9 cellular contexts compared by ENCODE assay signal in the genomic region with DNA sequence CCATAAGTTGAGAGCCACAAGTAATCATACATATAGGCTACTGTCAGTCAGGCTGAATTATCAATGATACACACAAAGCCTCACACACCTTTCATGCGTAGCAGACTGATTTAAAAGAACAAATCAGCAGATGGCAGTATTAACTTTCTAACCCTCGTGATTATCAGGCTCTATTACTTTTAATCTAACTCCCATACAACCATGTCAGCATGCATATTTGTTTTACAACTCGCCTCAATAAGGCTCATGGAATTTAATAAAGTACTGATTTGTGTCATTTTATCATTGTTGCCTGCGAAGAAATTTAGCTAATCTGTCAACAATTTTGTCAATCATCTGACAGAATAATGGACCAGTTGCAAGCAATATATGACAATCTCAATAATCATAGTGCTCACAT.
DNase-seq lines count a peak whose midpoint lies in the region; ATAC-seq, FAIRE-seq and TF ChIP-seq lines count a peak whose summit lies in the region.
"Had no signal": no experiment of that assay in that cellular context is flagged by ENCODE, and none has a peak within 500 bp of the region (broad histone marks: within the 10 kb centered on the region; RNA-seq: fewer than 3 reads in every experiment).

No MANE protein-coding gene starts in this region.

- H3K9me1 ChIP-seq in K562 (ENCODE audit: control insufficient read depth, insufficient read depth, low read length), result no peaks in the 10 kb centered on the region

- H4K20me1 ChIP-seq in K562 (replicated peaks; ENCODE audit: control insufficient read depth, insufficient read depth, low read length), result no peaks in the 10 kb centered on the region

- H3K4me3 ChIP-seq in K562 (no peak overlapping the region), mesenchymal stem cell (ENCODE audit: insufficient read depth in 1 of 2, low read depth in 1 of 2, low read length in 2 of 2) (no peak overlapping the region), mucosa of descending colon (no peak overlapping the region), uterus (no peak overlapping the region)

- peak; percentile 91 to 97 for TF ChIP-seq RAD21 in K562 (CRISPR knock-in tag; conservative IDR thresholded peaks at IDR 0.05 in 1 of 2, IDR thresholded peaks at IDR 0.05 in 1 of 2)

- H3K9me3 ChIP-seq in K562 (replicated peaks; ENCODE audit: control insufficient read depth, insufficient read depth, low read depth, low read length) (no peaks in the 10 kb centered on the region), mesenchymal stem cell (ENCODE audit: control insufficient read depth, low read length) (no peaks in the 10 kb centered on the region), mucosa of descending colon (no peaks in the 10 kb centered on the region), uterus (no peaks in the 10 kb centered on the region)

- H3K23ac ChIP-seq in mesenchymal stem cell (ENCODE audit: low read length in 2 of 2), result no peak overlapping the region

- TF ChIP-seq POLR2A in K562 (conservative IDR thresholded peaks at IDR 0.05) (no peak), uterus (IDR thresholded peaks at IDR 0.05) (no peak)

- H3K4me2 ChIP-seq in K562 (ENCODE audit: insufficient read depth, low read length) (no peak overlapping the region), mesenchymal stem cell (ENCODE audit: low read length, poor library complexity, severe bottlenecking) (no peak overlapping the region)

- H3K27ac ChIP-seq in K562 (ENCODE audit: extremely low read depth, low read depth, low read length) (no peak overlapping the region), mesenchymal stem cell (ENCODE audit: low read length, poor library complexity, severe bottlenecking) (no peak overlapping the region), uterus (no peak overlapping the region)

- no peak overlapping the region for H4K8ac ChIP-seq in mesenchymal stem cell (ENCODE audit: low read length)

- H3K79me2 ChIP-seq in K562 (ENCODE audit: control insufficient read depth, insufficient read depth, low read length), result no peaks in the 10 kb centered on the region

- H3K79me1 ChIP-seq in mesenchymal stem cell (replicated peaks; ENCODE audit: low read length, poor library complexity, severe bottlenecking), result peaks cover 3% of the 10 kb centered on the region

- no peak for FAIRE-seq in K562 (lab: Jason Lieb, UNC)
- FAIRE-seq: islet of Langerhans had no signal

- BruUV-seq in K562 (replicated peaks; lab: Mats Ljungman, UMichigan), result no TSS peak

- no peak overlapping the region for H3K4ac ChIP-seq in mesenchymal stem cell (ENCODE audit: low read depth in 1 of 2, low read length in 2 of 2)

- H2AFZ ChIP-seq in K562 (ENCODE audit: low read depth, low read length) (no peak overlapping the region), mesenchymal stem cell (ENCODE audit: low read depth, low read length) (no peak overlapping the region)

- 36% methylated on average over 4 of the region's 4 CpGs for WGBS in K562 (ENCODE audit: insufficient coverage, low coverage, missing lambda C conversion rate)
- 85% methylated on average over 2 of the region's 4 CpGs for WGBS in mesenchymal stem cell

- H4K91ac ChIP-seq in mesenchymal stem cell (ENCODE audit: low read length), result no peak overlapping the region

- in situ Hi-C loops in K562 (cut with MboI), result no loop called here

- CTCF ChIA-PET in K562 (lab: Yijun Ruan, JAX; ENCODE audit: low intra/inter-chr PET ratio), result interaction anchor here (1.2 to 5.9 kb wide), 5 partner anchors 293 to 654 kb away, joined by 3 to 74 read pairs (median 7); a partner anchor contains a TSS

- DNase-seq in Daoy (ENCODE audit: low read depth) (peak; percentile 4), NCI-H1436 treated with DMSO at 0.1 percent for 48 hours (lab: John Stamatoyannopoulos, UW) (peak; percentile 57), K562 (ENCODE audit: extremely low read depth in 1 of 4, low spot score in 3 of 4) (peak in 1 of 4 experiments; percentile 37), mesenchymal stem cell (peak; percentile 14), mucosa of descending colon (no peak), uterus (no peak), activated gamma-delta T cell (lab: John Stamatoyannopoulos, UW) (no peak)

- TF ChIP-seq EP300 in K562 (IDR thresholded peaks at IDR 0.05; ENCODE audit: low read length), result no peak

- POLR2A ChIA-PET in K562 (lab: Yijun Ruan, JAX), result interaction anchor here (0.6 kb wide), 1 partner anchor 12 kb away, joined by 3 read pairs; no protein-coding TSS in a partner anchor

- H3K27me3 ChIP-seq in K562 (ENCODE audit: control insufficient read depth in 2 of 2, insufficient read depth in 2 of 2, low read length in 2 of 2), result no peaks in the 10 kb centered on the region
- H3K27me3 ChIP-seq in mesenchymal stem cell (ENCODE audit: control insufficient read depth in 1 of 2, insufficient read depth in 1 of 2, low read length in 2 of 2), result no peaks in the 10 kb centered on the region
- no peaks in the 10 kb centered on the region for H3K27me3 ChIP-seq in uterus

- H2BK15ac ChIP-seq in mesenchymal stem cell (ENCODE audit: low read depth, poor library complexity, severe bottlenecking), result no peak overlapping the region

- intact Hi-C loops in K562 (cut with micrococcal nuclease) (loop anchor here (1.0 to 10.0 kb wide), 3 partner anchors 106 to 293 kb away; a partner anchor contains a TSS), mucosa of descending colon (cut with DNase I, micrococcal nuclease) (no loop called here), uterus (cut with DNase I; ENCODE audit: low total_unique reads) (no loop called here)

- H2BK5ac ChIP-seq in mesenchymal stem cell (ENCODE audit: low read depth, low read length, poor library complexity, severe bottlenecking), result no peak overlapping the region

- H3K36me3 ChIP-seq in K562 (ENCODE audit: control insufficient read depth, insufficient read depth, low read length), result peaks cover 9% of the 10 kb centered on the region; the same call in 2 of the 3 replicates
- H3K36me3 ChIP-seq in mesenchymal stem cell (ENCODE audit: control insufficient read depth in 1 of 2, insufficient read depth in 2 of 2, low read depth in 1 of 2, low read length in 2 of 2), result peaks cover under 1 to 22% of the 10 kb centered on the region in 2 experiments
- H3K36me3 ChIP-seq in mucosa of descending colon (ENCODE audit: low read depth), result no peaks in the 10 kb centered on the region
- no peaks in the 10 kb centered on the region for H3K36me3 ChIP-seq in uterus

- ATAC-seq in K562, result peak; percentile 77
- no peak for ATAC-seq in mucosa of descending colon
- no peak for ATAC-seq in GM21619 (IDR thresholded peaks at IDR 0.05; ENCODE audit: unreplicated experiment)

- no peak overlapping the region for H2BK120ac ChIP-seq in mesenchymal stem cell (ENCODE audit: low read depth, low read length)

- no peak overlapping the region for H3K18ac ChIP-seq in mesenchymal stem cell (ENCODE audit: low read depth in 1 of 2, low read length in 2 of 2)

- no peaks in the 10 kb centered on the region for H3K4me1 ChIP-seq in K562 (replicated peaks in 1 of 2; ENCODE audit: control insufficient read depth in 2 of 2, insufficient read depth in 2 of 2, low read length in 2 of 2)
- no peaks in the 10 kb centered on the region for H3K4me1 ChIP-seq in mesenchymal stem cell (ENCODE audit: control insufficient read depth, insufficient read depth, low read depth, low read length)
- no peaks in the 10 kb centered on the region for H3K4me1 ChIP-seq in mucosa of descending colon (ENCODE audit: low read depth)
- H3K4me1 ChIP-seq in uterus, result no peaks in the 10 kb centered on the region

- TF ChIP-seq CTCF in K562 (IDR thresholded peaks at IDR 0.05 in 2 of 3, conservative IDR thresholded peaks at IDR 0.05 in 1 of 3; ENCODE audit: insufficient read depth in 2 of 3, low read depth in 1 of 3, low read length in 3 of 3) (peak; percentile 45 to 81 (median 56)), mucosa of descending colon (IDR thresholded peaks at IDR 0.05) (no peak), uterus (IDR thresholded peaks at IDR 0.05) (peak in 2 of 4 experiments; percentile 17 to 23)

- H2BK12ac ChIP-seq in mesenchymal stem cell (ENCODE audit: low read length in 2 of 2), result no peak overlapping the region

- no peak overlapping the region for H3K14ac ChIP-seq in mesenchymal stem cell (ENCODE audit: low read length in 2 of 2)

- no peak overlapping the region for H2AK5ac ChIP-seq in mesenchymal stem cell (ENCODE audit: low read length, severe bottlenecking)

- H3K9ac ChIP-seq in K562 (ENCODE audit: insufficient read depth in 1 of 2, low read depth in 2 of 2, low read length in 2 of 2), result no peak overlapping the region
- no peak overlapping the region for H3K9ac ChIP-seq in mesenchymal stem cell (ENCODE audit: low read length)

TF ChIP-seq in K562, 482 proteins besides CTCF, POLR2A, EP300 and RAD21 (continues in another document):
- TF ChIP-seq CCNT2 (IDR thresholded peaks at IDR 0.05; ENCODE audit: borderline replicate concordance, extremely low read depth, insufficient read length, low read depth, low read length) (no peak), MAFF (IDR thresholded peaks at IDR 0.05; ENCODE audit: low read length) (no peak), ZFP1 (CRISPR knock-in tag; IDR thresholded peaks at IDR 0.05) (no peak)
- TF ChIP-seq, protein P1, sequence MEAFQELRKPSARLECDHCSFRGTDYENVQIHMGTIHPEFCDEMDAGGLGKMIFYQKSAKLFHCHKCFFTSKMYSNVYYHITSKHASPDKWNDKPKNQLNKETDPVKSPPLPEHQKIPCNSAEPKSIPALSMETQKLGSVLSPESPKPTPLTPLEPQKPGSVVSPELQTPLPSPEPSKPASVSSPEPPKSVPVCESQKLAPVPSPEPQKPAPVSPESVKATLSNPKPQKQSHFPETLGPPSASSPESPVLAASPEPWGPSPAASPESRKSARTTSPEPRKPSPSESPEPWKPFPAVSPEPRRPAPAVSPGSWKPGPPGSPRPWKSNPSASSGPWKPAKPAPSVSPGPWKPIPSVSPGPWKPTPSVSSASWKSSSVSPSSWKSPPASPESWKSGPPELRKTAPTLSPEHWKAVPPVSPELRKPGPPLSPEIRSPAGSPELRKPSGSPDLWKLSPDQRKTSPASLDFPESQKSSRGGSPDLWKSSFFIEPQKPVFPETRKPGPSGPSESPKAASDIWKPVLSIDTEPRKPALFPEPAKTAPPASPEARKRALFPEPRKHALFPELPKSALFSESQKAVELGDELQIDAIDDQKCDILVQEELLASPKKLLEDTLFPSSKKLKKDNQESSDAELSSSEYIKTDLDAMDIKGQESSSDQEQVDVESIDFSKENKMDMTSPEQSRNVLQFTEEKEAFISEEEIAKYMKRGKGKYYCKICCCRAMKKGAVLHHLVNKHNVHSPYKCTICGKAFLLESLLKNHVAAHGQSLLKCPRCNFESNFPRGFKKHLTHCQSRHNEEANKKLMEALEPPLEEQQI (IDR thresholded peaks at IDR 0.05), result peak; percentile 39; the same call in 1 of the 2 replicates
- TF ChIP-seq, protein P2, sequence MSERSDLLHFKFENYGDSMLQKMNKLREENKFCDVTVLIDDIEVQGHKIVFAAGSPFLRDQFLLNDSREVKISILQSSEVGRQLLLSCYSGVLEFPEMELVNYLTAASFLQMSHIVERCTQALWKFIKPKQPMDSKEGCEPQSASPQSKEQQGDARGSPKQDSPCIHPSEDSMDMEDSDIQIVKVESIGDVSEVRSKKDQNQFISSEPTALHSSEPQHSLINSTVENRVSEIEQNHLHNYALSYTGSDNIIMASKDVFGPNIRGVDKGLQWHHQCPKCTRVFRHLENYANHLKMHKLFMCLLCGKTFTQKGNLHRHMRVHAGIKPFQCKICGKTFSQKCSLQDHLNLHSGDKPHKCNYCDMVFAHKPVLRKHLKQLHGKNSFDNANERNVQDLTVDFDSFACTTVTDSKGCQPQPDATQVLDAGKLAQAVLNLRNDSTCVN (CRISPR knock-in tag; IDR thresholded peaks at IDR 0.05), result no peak

Comparison
In these comparisons a context has a peak if more than half of its experiments do, and no peak if none do; other contexts are left out.
1. DNase-seq: peak in Daoy (single experiment), NCI-H1436 treated with DMSO at 0.1 percent for 48 hours (single experiment) and mesenchymal stem cell (single experiment); none in mucosa of descending colon (0 of 3), uterus (0 of 2) and activated gamma-delta T cell (single experiment).